14 cellular contexts compared by ENCODE assay signal in genomic region chr2:105868060-105868459, GRCh38.
DNase-seq lines count a peak whose midpoint lies in the region; ATAC-seq and TF ChIP-seq lines count a peak whose summit lies in the region.
"Had no signal": no experiment of that assay in that cellular context is flagged by ENCODE, and none has a peak within 500 bp of the region (broad histone marks: within the 10 kb centered on the region; RNA-seq: fewer than 3 reads in every experiment).

No MANE protein-coding gene starts in this region.

- DNase-seq in activated naive CD4-positive, alpha-beta T cell (lab: John Stamatoyannopoulos, UW), result no peak
- no peak for DNase-seq in activated CD8-positive, alpha-beta T cell treated with anti-CD3 and anti-CD28 coated beads for 36 hours
- peak; percentile 44 for DNase-seq in hepatic stellate cell (ENCODE audit: low spot score)
- no peak for DNase-seq in AG20443 (ENCODE audit: low spot score)
- DNase-seq in stimulated activated CD4-positive, alpha-beta T cell treated with anti-CD3 and anti-CD28 coated beads, Interleukin-12 subunit alpha, Interleukin-12 subunit beta, amount 100 ng/mL, for 4 hours, result no peak
- DNase-seq: ACHN; activated CD4-positive, alpha-beta memory T cell treated with anti-CD3 and anti-CD28 coated beads, Interleukin-2, amount 10 ng/mL, durations not matched to agents 7 days and 5 days; mammary epithelial cell; NCI-H2029; sigmoid colon; uterus had no signal

- peaks cover 95% of the 10 kb centered on the region for H3K4me1 Mint-ChIP-seq in activated naive CD4-positive, alpha-beta T cell treated with anti-CD3 and anti-CD28 coated beads, Interleukin-2, amount 50 U/mL, for 24 hours
- H3K4me1 Mint-ChIP-seq in activated CD8-positive, alpha-beta T cell treated with anti-CD3 and anti-CD28 coated beads for 36 hours (ENCODE audit: low read depth), result peaks cover 91% of the 10 kb centered on the region
- H3K4me1 Mint-ChIP-seq in stimulated activated memory B cell treated with anti-CD40 and anti-IgM and Interleukin-4, amounts not matched to agents 10 μg/mL and 1 μg/mL and 100 μg/mL, for 72 hours, result peaks cover 91% of the 10 kb centered on the region

- H3K9me3 Mint-ChIP-seq in activated naive CD4-positive, alpha-beta T cell treated with anti-CD3 and anti-CD28 coated beads, Interleukin-2, amount 50 U/mL, for 24 hours, result no peaks in the 10 kb centered on the region
- H3K9me3 Mint-ChIP-seq in activated CD8-positive, alpha-beta T cell treated with anti-CD3 and anti-CD28 coated beads for 36 hours, result no peaks in the 10 kb centered on the region
- H3K9me3 Mint-ChIP-seq in stimulated activated memory B cell treated with anti-CD40 and anti-IgM and Interleukin-4, amounts not matched to agents 10 μg/mL and 1 μg/mL and 100 μg/mL, for 72 hours, result no peaks in the 10 kb centered on the region
- H3K9me3 Mint-ChIP-seq: activated CD4-positive, alpha-beta memory T cell treated with anti-CD3 and anti-CD28 coated beads, Interleukin-2, amount 10 ng/mL, durations not matched to agents 7 days and 5 days had no signal

- H3K27ac Mint-ChIP-seq in activated naive CD4-positive, alpha-beta T cell treated with anti-CD3 and anti-CD28 coated beads, Interleukin-2, amount 50 U/mL, for 24 hours, result peak overlapping the region; percentile 44
- peak overlapping the region; percentile 73 for H3K27ac Mint-ChIP-seq in activated CD8-positive, alpha-beta T cell treated with anti-CD3 and anti-CD28 coated beads for 36 hours
- H3K27ac Mint-ChIP-seq in stimulated activated memory B cell treated with anti-CD40 and anti-IgM and Interleukin-4, amounts not matched to agents 10 μg/mL and 1 μg/mL and 100 μg/mL, for 72 hours, result peak overlapping the region; percentile 79
- H3K27ac Mint-ChIP-seq: activated CD4-positive, alpha-beta memory T cell treated with anti-CD3 and anti-CD28 coated beads, Interleukin-2, amount 10 ng/mL, durations not matched to agents 7 days and 5 days had no signal

- H3K36me3 Mint-ChIP-seq in activated naive CD4-positive, alpha-beta T cell treated with anti-CD3 and anti-CD28 coated beads, Interleukin-2, amount 50 U/mL, for 24 hours, result peaks cover 15% of the 10 kb centered on the region
- peaks cover 51% of the 10 kb centered on the region for H3K36me3 Mint-ChIP-seq in activated CD8-positive, alpha-beta T cell treated with anti-CD3 and anti-CD28 coated beads for 36 hours (ENCODE audit: low read depth)
- peaks cover 76% of the 10 kb centered on the region for H3K36me3 Mint-ChIP-seq in stimulated activated memory B cell treated with anti-CD40 and anti-IgM and Interleukin-4, amounts not matched to agents 10 μg/mL and 1 μg/mL and 100 μg/mL, for 72 hours

- intact Hi-C loops in activated CD8-positive, alpha-beta T cell treated with anti-CD3 and anti-CD28 coated beads for 36 hours (cut with micrococcal nuclease), result no loop called here

- no peak for TF ChIP-seq CTCF in activated CD8-positive, alpha-beta T cell treated with anti-CD3 and anti-CD28 coated beads for 36 hours (IDR thresholded peaks at IDR 0.05)

- H3K4me3 Mint-ChIP-seq in activated naive CD4-positive, alpha-beta T cell treated with anti-CD3 and anti-CD28 coated beads, Interleukin-2, amount 50 U/mL, for 24 hours, result no peak overlapping the region
- H3K4me3 Mint-ChIP-seq in activated CD8-positive, alpha-beta T cell treated with anti-CD3 and anti-CD28 coated beads for 36 hours, result no peak overlapping the region
- no peak overlapping the region for H3K4me3 Mint-ChIP-seq in stimulated activated memory B cell treated with anti-CD40 and anti-IgM and Interleukin-4, amounts not matched to agents 10 μg/mL and 1 μg/mL and 100 μg/mL, for 72 hours
- H3K4me3 Mint-ChIP-seq: activated CD4-positive, alpha-beta memory T cell treated with anti-CD3 and anti-CD28 coated beads, Interleukin-2, amount 10 ng/mL, durations not matched to agents 7 days and 5 days had no signal

- CTCF ChIA-PET in activated CD8-positive, alpha-beta T cell treated with anti-CD3 and anti-CD28 coated beads for 36 hours (lab: Charles Lee), result interaction anchor here (0.9 kb wide), 1 partner anchor 17 kb away, joined by 3 read pairs; no protein-coding TSS in a partner anchor

- H3K27me3 Mint-ChIP-seq in activated naive CD4-positive, alpha-beta T cell treated with anti-CD3 and anti-CD28 coated beads, Interleukin-2, amount 50 U/mL, for 24 hours, result no peaks in the 10 kb centered on the region
- H3K27me3 Mint-ChIP-seq in activated CD8-positive, alpha-beta T cell treated with anti-CD3 and anti-CD28 coated beads for 36 hours, result no peaks in the 10 kb centered on the region
- no peaks in the 10 kb centered on the region for H3K27me3 Mint-ChIP-seq in stimulated activated memory B cell treated with anti-CD40 and anti-IgM and Interleukin-4, amounts not matched to agents 10 μg/mL and 1 μg/mL and 100 μg/mL, for 72 hours
- H3K27me3 Mint-ChIP-seq: activated CD4-positive, alpha-beta memory T cell treated with anti-CD3 and anti-CD28 coated beads, Interleukin-2, amount 10 ng/mL, durations not matched to agents 7 days and 5 days had no signal

- POLR2A ChIA-PET in activated CD8-positive, alpha-beta T cell treated with anti-CD3 and anti-CD28 coated beads for 36 hours (lab: Charles Lee), result interaction anchor here (1.0 kb wide), 1 partner anchor 31 kb away, joined by 3 read pairs; no protein-coding TSS in a partner anchor

- ATAC-seq in activated CD8-positive, alpha-beta T cell treated with anti-CD3 and anti-CD28 coated beads for 36 hours, result no peak
- peak; percentile 53 for ATAC-seq in stimulated activated memory B cell treated with anti-CD40 and anti-IgM and Interleukin-4, amounts not matched to agents 10 μg/mL and 1 μg/mL and 100 μg/mL, for 72 hours
- no peak for ATAC-seq in HG02840 (IDR thresholded peaks at IDR 0.05; ENCODE audit: low FRiP score, unreplicated experiment)
